25 cellular contexts compared by ENCODE assay signal in the genomic region with DNA sequence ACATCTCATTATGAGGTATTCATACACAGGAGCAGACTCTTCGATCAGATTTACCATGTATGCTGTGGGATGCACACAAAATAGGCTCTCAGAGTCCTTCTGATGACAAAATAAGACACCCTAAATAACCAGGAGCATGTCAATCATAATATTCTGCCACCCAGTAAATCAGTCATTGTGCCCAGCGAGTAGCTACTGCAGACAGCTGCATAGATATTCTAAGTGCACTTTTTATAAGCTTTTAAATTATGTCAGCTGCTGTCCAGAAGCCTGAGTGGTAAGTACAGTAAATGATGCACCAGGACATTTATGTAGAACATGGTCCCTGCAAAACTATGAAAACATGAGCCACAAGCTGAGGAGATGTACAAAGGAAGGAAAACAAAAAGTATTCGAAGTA.
"Had no signal": no experiment of that assay in that cellular context is flagged by ENCODE, and none has a peak within 500 bp of the region (broad histone marks: within the 10 kb centered on the region; RNA-seq: fewer than 3 reads in every experiment).

No MANE protein-coding gene starts in this region.

- H3K4me2 ChIP-seq: hepatocyte had no signal

- H2AFZ ChIP-seq: hepatocyte had no signal

- H3K4me1 ChIP-seq: esophagus muscularis mucosa, foreskin keratinocyte, gastroesophageal sphincter, stomach, thyroid gland, vagina had no signal

- H3K36me3 ChIP-seq: gastroesophageal sphincter, ovary, stomach, thyroid gland, vagina had no signal

- H3K9me3 ChIP-seq: esophagus muscularis mucosa, gastroesophageal sphincter, heart left ventricle, mucosa of descending colon, ovary, stomach, thyroid gland, vagina had no signal

- H3K79me2 ChIP-seq: hepatocyte had no signal

- H3K27me3 ChIP-seq: esophagus muscularis mucosa, foreskin keratinocyte, gastroesophageal sphincter, heart left ventricle, hepatocyte, ovary, stomach, thyroid gland, vagina had no signal

- H3K4me3 ChIP-seq: coronary artery, esophagus muscularis mucosa, gastroesophageal sphincter, heart left ventricle, hepatocyte, lung, mucosa of descending colon, ovary, stomach, thyroid gland, vagina had no signal

- ATAC-seq: foreskin keratinocyte; gastroesophageal sphincter; left colon; mucosa of descending colon; naive thymus-derived CD8-positive, alpha-beta T cell; sciatic nerve; stimulated activated effector memory CD8-positive, alpha-beta T cell treated with anti-CD3 and anti-CD28 coated beads, Interleukin-12 subunit alpha, Interleukin-12 subunit beta, amount 100 ng/mL, for 72 hours had no signal

- H3K27ac ChIP-seq: coronary artery, esophagus muscularis mucosa, foreskin keratinocyte, gastroesophageal sphincter, heart left ventricle, hepatocyte, ovary, stomach, thyroid gland, vagina had no signal

- DNase-seq: dermis blood vessel endothelial cell; effector memory CD4-positive, alpha-beta T cell; heart left ventricle; left colon; mesenchymal stem cell; mucosa of descending colon; naive thymus-derived CD8-positive, alpha-beta T cell; occipital lobe; ovary; posterior cingulate gyrus; retina; stimulated activated CD4-positive, alpha-beta T cell treated with anti-CD3 and anti-CD28 coated beads, Interleukin-2, amount 100 ng/mL, for 24 hours; stimulated activated CD4-positive, alpha-beta T cell treated with anti-CD3 and anti-CD28 coated beads, Interleukin-4, amount 100 ng/mL, for 24 hours; stimulated activated naive CD4-positive, alpha-beta T cell treated with Interleukin-2 at 50 U/mL for 16 hours; stomach; thyroid gland had no signal
